Comparison of ENCODE assay signal across 19 cellular contexts in the genomic region with DNA sequence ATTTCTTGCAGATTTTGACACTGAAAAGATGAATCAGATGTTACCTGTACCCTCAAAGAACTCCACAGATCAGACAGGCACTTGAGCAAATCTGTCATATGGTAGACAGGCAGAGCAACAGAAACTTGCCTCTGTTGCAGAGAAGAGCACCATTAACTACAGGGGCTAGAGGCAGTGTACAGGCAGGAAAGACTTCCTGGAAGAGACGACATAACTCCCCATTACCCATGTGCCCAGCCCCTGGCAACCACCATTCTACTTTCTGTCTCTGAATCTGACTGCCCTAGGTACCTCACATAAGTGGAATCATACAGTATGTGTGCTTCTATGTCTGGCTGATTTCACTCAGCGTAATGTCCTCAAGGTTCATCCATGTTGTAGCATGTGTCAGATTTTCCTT. TPM values are rescaled to one million over a fixed set of nuclear protein-coding genes. Genes with fewer than 3 reads are reported as not detected.
DNase-seq lines count a peak whose midpoint lies in the region; ATAC-seq and TF ChIP-seq lines count a peak whose summit lies in the region.
"Had no signal": no experiment of that assay in that cellular context is flagged by ENCODE, and none has a peak within 500 bp of the region (broad histone marks: within the 10 kb centered on the region; RNA-seq: fewer than 3 reads in every experiment).

No MANE protein-coding gene starts in this region.

- no peak for TF ChIP-seq CTCF in osteocyte (IDR thresholded peaks at IDR 0.05)

- CTCF ChIA-PET in activated CD4-positive, alpha-beta T cell treated with anti-CD3 and anti-CD28 coated beads, Interleukin-2, amount 10 ng/mL, durations not matched to agents 7 days and 5 days (lab: Charles Lee) = no interaction called here

- POLR2A ChIA-PET in activated CD4-positive, alpha-beta T cell treated with anti-CD3 and anti-CD28 coated beads, Interleukin-2, amount 10 ng/mL, durations not matched to agents 7 days and 5 days (lab: Charles Lee) = no interaction called here
- POLR2A ChIA-PET in activated naive CD8-positive, alpha-beta T cell treated with anti-CD3 and anti-CD28 coated beads, Interleukin-2, amount 10 ng/mL, durations not matched to agents 7 days and 5 days (lab: Charles Lee) = interaction anchor here (2.3 kb wide), 1 partner anchor 16 kb away, joined by 9 read pairs; the partner anchor contains the start of gene GFOD2

- peak overlapping the region; percentile 83 for H3K27ac Mint-ChIP-seq in activated CD4-positive, alpha-beta T cell treated with anti-CD3 and anti-CD28 coated beads, Interleukin-2, amount 10 ng/mL, durations not matched to agents 7 days and 5 days
- peak overlapping the region; percentile 84 for H3K27ac Mint-ChIP-seq in activated naive CD8-positive, alpha-beta T cell treated with anti-CD3 and anti-CD28 coated beads, Interleukin-2, amount 10 ng/mL, durations not matched to agents 7 days and 5 days
- H3K27ac Mint-ChIP-seq in osteocyte (ENCODE audit: unreplicated experiment) = peak overlapping the region; percentile 10
- H3K27ac Mint-ChIP-seq: memory B cell; stimulated activated naive B cell treated with anti-CD40 and anti-IgM and Interleukin-4, amounts not matched to agents 10 μg/mL and 1 μg/mL and 100 μg/mL, for 72 hours; WTC11 had no signal

- peak; percentile 93 for ATAC-seq in activated naive CD8-positive, alpha-beta T cell treated with anti-CD3 and anti-CD28 coated beads, Interleukin-2, amount 10 ng/mL, durations not matched to agents 7 days and 5 days (ENCODE audit: low read depth)
- ATAC-seq: PC-3; stimulated activated naive B cell treated with anti-CD40 and anti-IgM and Interleukin-4, amounts not matched to agents 10 μg/mL and 1 μg/mL and 100 μg/mL, for 72 hours; upper lobe of right lung; WTC11 had no signal

- peaks cover 9% of the 10 kb centered on the region for H3K9me3 Mint-ChIP-seq in activated CD4-positive, alpha-beta T cell treated with anti-CD3 and anti-CD28 coated beads, Interleukin-2, amount 10 ng/mL, durations not matched to agents 7 days and 5 days
- no peaks in the 10 kb centered on the region for H3K9me3 Mint-ChIP-seq in activated naive CD8-positive, alpha-beta T cell treated with anti-CD3 and anti-CD28 coated beads, Interleukin-2, amount 10 ng/mL, durations not matched to agents 7 days and 5 days
- no peaks in the 10 kb centered on the region for H3K9me3 Mint-ChIP-seq in osteocyte (ENCODE audit: unreplicated experiment)
- H3K9me3 Mint-ChIP-seq: memory B cell; neural crest cell; stimulated activated naive B cell treated with anti-CD40 and anti-IgM and Interleukin-4, amounts not matched to agents 10 μg/mL and 1 μg/mL and 100 μg/mL, for 72 hours; WTC11 had no signal

- peaks cover 27% of the 10 kb centered on the region for H3K4me1 Mint-ChIP-seq in activated CD4-positive, alpha-beta T cell treated with anti-CD3 and anti-CD28 coated beads, Interleukin-2, amount 10 ng/mL, durations not matched to agents 7 days and 5 days
- peaks cover 13% of the 10 kb centered on the region for H3K4me1 Mint-ChIP-seq in activated naive CD8-positive, alpha-beta T cell treated with anti-CD3 and anti-CD28 coated beads, Interleukin-2, amount 10 ng/mL, durations not matched to agents 7 days and 5 days
- H3K4me1 Mint-ChIP-seq in osteocyte (ENCODE audit: unreplicated experiment) = peaks cover 7% of the 10 kb centered on the region

- peaks cover 8% of the 10 kb centered on the region for H3K36me3 Mint-ChIP-seq in activated CD4-positive, alpha-beta T cell treated with anti-CD3 and anti-CD28 coated beads, Interleukin-2, amount 10 ng/mL, durations not matched to agents 7 days and 5 days (ENCODE audit: low read depth)
- H3K36me3 Mint-ChIP-seq in activated naive CD8-positive, alpha-beta T cell treated with anti-CD3 and anti-CD28 coated beads, Interleukin-2, amount 10 ng/mL, durations not matched to agents 7 days and 5 days = peaks cover 2% of the 10 kb centered on the region
- peaks cover 1% of the 10 kb centered on the region for H3K36me3 Mint-ChIP-seq in osteocyte (ENCODE audit: unreplicated experiment)

- no peak overlapping the region for H3K4me3 ChIP-seq in Jurkat, Clone E6-1 (ENCODE audit: low read length)
- H3K4me3 ChIP-seq: upper lobe of right lung had no signal

- H3K27me3 Mint-ChIP-seq in activated CD4-positive, alpha-beta T cell treated with anti-CD3 and anti-CD28 coated beads, Interleukin-2, amount 10 ng/mL, durations not matched to agents 7 days and 5 days = no peaks in the 10 kb centered on the region
- H3K27me3 Mint-ChIP-seq in activated naive CD8-positive, alpha-beta T cell treated with anti-CD3 and anti-CD28 coated beads, Interleukin-2, amount 10 ng/mL, durations not matched to agents 7 days and 5 days = no peaks in the 10 kb centered on the region
- no peaks in the 10 kb centered on the region for H3K27me3 Mint-ChIP-seq in osteocyte (ENCODE audit: unreplicated experiment)
- H3K27me3 Mint-ChIP-seq: memory B cell; stimulated activated naive B cell treated with anti-CD40 and anti-IgM and Interleukin-4, amounts not matched to agents 10 μg/mL and 1 μg/mL and 100 μg/mL, for 72 hours had no signal

- no peak overlapping the region for H3K4me3 Mint-ChIP-seq in activated CD4-positive, alpha-beta T cell treated with anti-CD3 and anti-CD28 coated beads, Interleukin-2, amount 10 ng/mL, durations not matched to agents 7 days and 5 days
- peak overlapping the region; percentile 49 for H3K4me3 Mint-ChIP-seq in activated naive CD8-positive, alpha-beta T cell treated with anti-CD3 and anti-CD28 coated beads, Interleukin-2, amount 10 ng/mL, durations not matched to agents 7 days and 5 days
- H3K4me3 Mint-ChIP-seq in osteocyte (ENCODE audit: unreplicated experiment) = no peak overlapping the region
- H3K4me3 Mint-ChIP-seq: memory B cell; neural crest cell; stimulated activated naive B cell treated with anti-CD40 and anti-IgM and Interleukin-4, amounts not matched to agents 10 μg/mL and 1 μg/mL and 100 μg/mL, for 72 hours; WTC11 had no signal

- DNase-seq in activated CD4-positive, alpha-beta T cell treated with anti-CD3 and anti-CD28 coated beads, Interleukin-2, amount 10 ng/mL, durations not matched to agents 7 days and 5 days = peak; percentile 24
- DNase-seq in activated CD4-positive, alpha-beta T cell treated with anti-CD3 and anti-CD28 coated beads, Interleukin-2, amount 50 U/mL, for 4 hours = no peak
- DNase-seq in Jurkat, Clone E6-1 (ENCODE audit: low read depth, low spot score) = peak; percentile 41
- no peak for DNase-seq in activated naive CD8-positive, alpha-beta T cell treated with anti-CD3 and anti-CD28 coated beads, Interleukin-2, amount 10 ng/mL, durations not matched to agents 7 days and 5 days
- no peak for DNase-seq in osteocyte (ENCODE audit: extremely low spot score, unreplicated experiment)
- DNase-seq in 8988T = no peak
- no peak for DNase-seq in DMS79 treated with DMSO at 0.1 percent for 48 hours (lab: John Stamatoyannopoulos, UW)
- no peak for DNase-seq in hippocampal formation (lab: John Stamatoyannopoulos, UW)
- DNase-seq: anterior cingulate cortex; islet precursor cell; NCI-H1436 treated with DMSO at 0.1 percent for 48 hours; NCI-H774; PC-3; SIG-M5; stimulated activated naive B cell treated with anti-CD40 and anti-IgM and Interleukin-4, amounts not matched to agents 10 μg/mL and 1 μg/mL and 100 μg/mL, for 72 hours; upper lobe of right lung had no signal

RNA-seq across cellular contexts. Expression of gene GFOD2, which starts 15.5 kb away (rescaled TPM):
- total RNA-seq in activated CD4-positive, alpha-beta T cell treated with anti-CD3 and anti-CD28 coated beads, Interleukin-2, amount 10 ng/mL, durations not matched to agents 7 days and 5 days = 10 to 100 TPM; 11.2 to 11.9 TPM
- 16.1 TPM for polyA plus RNA-seq in Jurkat, Clone E6-1 (2012; ENCODE audit: insufficient read depth, insufficient read length)
- 10 to 100 TPM; 12.5 to 14.2 TPM for total RNA-seq in activated naive CD8-positive, alpha-beta T cell treated with anti-CD3 and anti-CD28 coated beads, Interleukin-2, amount 10 ng/mL, durations not matched to agents 7 days and 5 days
- total RNA-seq in osteocyte = 21.9 and 22.2 TPM in 2 replicates

RNA-seq across cellular contexts. Expression of gene C16orf86, which starts 37.0 kb away (rescaled TPM):
- total RNA-seq in activated CD4-positive, alpha-beta T cell treated with anti-CD3 and anti-CD28 coated beads, Interleukin-2, amount 10 ng/mL, durations not matched to agents 7 days and 5 days = 1 to 10 TPM; 3.8 to 4.8 TPM
- 2.6 TPM for polyA plus RNA-seq in Jurkat, Clone E6-1 (2012; ENCODE audit: insufficient read depth, insufficient read length)
- 1 to 10 TPM; 5.6 to 5.8 TPM for total RNA-seq in activated naive CD8-positive, alpha-beta T cell treated with anti-CD3 and anti-CD28 coated beads, Interleukin-2, amount 10 ng/mL, durations not matched to agents 7 days and 5 days
- 2.1 and 2.8 TPM in 2 replicates for total RNA-seq in osteocyte
- total RNA-seq: PC-3 had no signal

RNA-seq across cellular contexts. Expression of gene ENKD1, which starts 37.1 kb away (rescaled TPM):
- 1 to 10 TPM; 8.0 to 8.2 TPM for total RNA-seq in activated CD4-positive, alpha-beta T cell treated with anti-CD3 and anti-CD28 coated beads, Interleukin-2, amount 10 ng/mL, durations not matched to agents 7 days and 5 days
- polyA plus RNA-seq in Jurkat, Clone E6-1 (2012; ENCODE audit: insufficient read depth, insufficient read length) = 21.7 TPM
- 10 to 100 TPM in 1 of 2 experiments, 1 to 10 TPM in 1; 9.6 to 12.1 TPM for total RNA-seq in activated naive CD8-positive, alpha-beta T cell treated with anti-CD3 and anti-CD28 coated beads, Interleukin-2, amount 10 ng/mL, durations not matched to agents 7 days and 5 days
- 10.9 and 11.7 TPM in 2 replicates for total RNA-seq in osteocyte

RNA-seq across cellular contexts. Expression of gene PARD6A, which starts 42.9 kb away (rescaled TPM):
- total RNA-seq in activated CD4-positive, alpha-beta T cell treated with anti-CD3 and anti-CD28 coated beads, Interleukin-2, amount 10 ng/mL, durations not matched to agents 7 days and 5 days = 10 to 100 TPM; 11.6 to 13.0 TPM
- polyA plus RNA-seq in Jurkat, Clone E6-1 (2012; ENCODE audit: insufficient read depth, insufficient read length) = 17.1 TPM
- total RNA-seq in activated naive CD8-positive, alpha-beta T cell treated with anti-CD3 and anti-CD28 coated beads, Interleukin-2, amount 10 ng/mL, durations not matched to agents 7 days and 5 days = 10 to 100 TPM in 1 of 2 experiments, 1 to 10 TPM in 1; 9.5 to 11.1 TPM
- total RNA-seq in osteocyte = 4.1 and 4.6 TPM in 2 replicates

RNA-seq across cellular contexts. Expression of gene ACD, which starts 43.6 kb away (rescaled TPM):
- total RNA-seq in activated CD4-positive, alpha-beta T cell treated with anti-CD3 and anti-CD28 coated beads, Interleukin-2, amount 10 ng/mL, durations not matched to agents 7 days and 5 days = 10 to 100 TPM; 38.0 to 41.8 TPM
- polyA plus RNA-seq in Jurkat, Clone E6-1 (2012; ENCODE audit: insufficient read depth, insufficient read length) = 76.5 TPM
- total RNA-seq in activated naive CD8-positive, alpha-beta T cell treated with anti-CD3 and anti-CD28 coated beads, Interleukin-2, amount 10 ng/mL, durations not matched to agents 7 days and 5 days = 10 to 100 TPM; 50.7 to 54.2 TPM
- total RNA-seq in osteocyte = 21.3 and 23.1 TPM in 2 replicates

Comparison
In these comparisons a context has a peak if more than half of its experiments do, and no peak if none do; other contexts are left out.
1. DNase-seq: peak in activated CD4-positive, alpha-beta T cell treated with anti-CD3 and anti-CD28 coated beads, Interleukin-2, amount 10 ng/mL, durations not matched to agents 7 days and 5 days (single experiment) and Jurkat, Clone E6-1 (single experiment); none in activated CD4-positive, alpha-beta T cell treated with anti-CD3 and anti-CD28 coated beads, Interleukin-2, amount 50 U/mL, for 4 hours (0 of 2), activated naive CD8-positive, alpha-beta T cell treated with anti-CD3 and anti-CD28 coated beads, Interleukin-2, amount 10 ng/mL, durations not matched to agents 7 days and 5 days (single experiment), osteocyte (single experiment), 8988T (single experiment), DMS79 treated with DMSO at 0.1 percent for 48 hours (single experiment) and hippocampal formation (0 of 2).
2. H3K27ac Mint-ChIP-seq: peak in every context shown above with its lines; median percentile 84 in activated naive CD8-positive, alpha-beta T cell treated with anti-CD3 and anti-CD28 coated beads, Interleukin-2, amount 10 ng/mL, durations not matched to agents 7 days and 5 days; 83 in activated CD4-positive, alpha-beta T cell treated with anti-CD3 and anti-CD28 coated beads, Interleukin-2, amount 10 ng/mL, durations not matched to agents 7 days and 5 days; 10 in osteocyte.